ENCODE assay signal across 11 cellular contexts in the genomic region with DNA sequence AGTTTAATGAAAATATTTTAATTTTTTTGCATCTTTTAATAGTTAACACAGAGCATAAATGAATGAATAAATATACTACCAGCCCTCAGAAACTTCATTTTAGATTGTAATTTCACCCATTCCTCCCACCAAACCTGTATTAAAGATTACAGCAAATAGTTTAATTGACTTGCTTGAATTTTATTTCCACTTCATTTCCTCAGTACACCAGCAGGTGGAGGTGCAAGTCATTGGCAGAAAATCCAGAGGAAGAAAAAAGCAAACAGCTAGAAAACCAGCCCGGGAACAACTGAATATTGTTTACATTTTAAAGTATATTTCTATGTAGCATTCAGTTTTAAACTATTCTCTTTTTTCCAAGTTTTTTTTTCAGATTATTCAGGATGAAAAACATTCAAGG.
DNase-seq lines count a peak whose midpoint lies in the region; ATAC-seq, FAIRE-seq and TF ChIP-seq lines count a peak whose summit lies in the region.
"Had no signal": no experiment of that assay in that cellular context is flagged by ENCODE, and none has a peak within 500 bp of the region (broad histone marks: within the 10 kb centered on the region; RNA-seq: fewer than 3 reads in every experiment).

No MANE protein-coding gene starts in this region.

- intact Hi-C loops in kidney (cut with DNase I), result no loop called here
- intact Hi-C loops in ovary (cut with DNase I), result no loop called here
- intact Hi-C loops in heart left ventricle (cut with DNase I), result no loop called here

- H3K27ac ChIP-seq in RWPE2 (ENCODE audit: poor library complexity, severe bottlenecking) (no peak overlapping the region), kidney (ENCODE audit: low read depth in 2 of 2, low read length in 2 of 2) (no peak overlapping the region), ovary (no peak overlapping the region), heart left ventricle (no peak overlapping the region)

- TF ChIP-seq EP300 in ovary (IDR thresholded peaks at IDR 0.05), result no peak

- H3K9me3 ChIP-seq in RWPE2 (ENCODE audit: severe bottlenecking) (no peaks in the 10 kb centered on the region), kidney (ENCODE audit: control insufficient read depth in 1 of 2, low read length in 2 of 2) (no peaks in the 10 kb centered on the region), ovary (no peaks in the 10 kb centered on the region), heart left ventricle (no peaks in the 10 kb centered on the region)

- in situ Hi-C loops in GM13977 (cut with MboI; ENCODE audit: low pct_unique_long_range_greater_than_20kb, low sequenced_read_pairs, unreplicated experiment), result no loop called here

- H3K4me1 ChIP-seq in RWPE2 (ENCODE audit: insufficient read depth, poor library complexity, severe bottlenecking) (no peaks in the 10 kb centered on the region), kidney (ENCODE audit: control insufficient read depth in 1 of 2, insufficient read depth in 1 of 2, low read depth in 1 of 2, low read length in 2 of 2) (no peaks in the 10 kb centered on the region), ovary (ENCODE audit: insufficient read depth) (no peaks in the 10 kb centered on the region), heart left ventricle (peaks cover 0 to 4% (median 0%) of the 10 kb centered on the region in 12 donors)

- DNase-seq in COLO668 (lab: John Stamatoyannopoulos, UW; ENCODE audit: unreplicated experiment), result peak; percentile 29
- DNase-seq in GM13977 (ENCODE audit: low spot score), result no peak
- no peak for DNase-seq in RWPE2 (ENCODE audit: low spot score)
- DNase-seq in kidney, result no peak
- DNase-seq in superior temporal gyrus (ENCODE audit: extremely low spot score), result no peak
- no peak for DNase-seq in ovary
- DNase-seq in heart left ventricle, result no peak
- DNase-seq: occipital lobe had no signal

- H3K4me3 ChIP-seq in RWPE2 (ENCODE audit: severe bottlenecking) (no peak overlapping the region), kidney (ENCODE audit: low read length in 2 of 2) (no peak overlapping the region), ovary (no peak overlapping the region), heart left ventricle (no peak overlapping the region)

- peak; percentile 29 for TF ChIP-seq CTCF in GM13977 (IDR thresholded peaks at IDR 0.05; ENCODE audit: extremely low read depth, insufficient read depth, missing control alignments)
- TF ChIP-seq CTCF in RWPE2 (IDR thresholded peaks at IDR 0.05; ENCODE audit: poor library complexity, severe bottlenecking), result peak; percentile 39
- peak; percentile 13 for TF ChIP-seq CTCF in kidney (IDR thresholded peaks at IDR 0.05; ENCODE audit: borderline replicate concordance, extremely low read depth, insufficient read depth)
- TF ChIP-seq CTCF in ovary (IDR thresholded peaks at IDR 0.05), result no peak
- peak in 5 of 12 donors; percentile 11 to 39 (median 14) for TF ChIP-seq CTCF in heart left ventricle (IDR thresholded peaks at IDR 0.05)

- no peak overlapping the region for H3K9ac ChIP-seq in kidney (ENCODE audit: low read length in 2 of 2)

- FAIRE-seq in kidney (lab: Jason Lieb, UNC), result no peak
- FAIRE-seq: GM12891 had no signal

- H3K27me3 ChIP-seq in RWPE2 (ENCODE audit: insufficient read depth, poor library complexity, severe bottlenecking), result peaks cover 8% of the 10 kb centered on the region
- no peaks in the 10 kb centered on the region for H3K27me3 ChIP-seq in ovary
- peaks cover 5 to 34% (median 10%) of the 10 kb centered on the region in 9 donors for H3K27me3 ChIP-seq in heart left ventricle

- no peak for ATAC-seq in RWPE2 (ENCODE audit: low read depth)
- no peak for ATAC-seq in HG03571 (IDR thresholded peaks at IDR 0.05; ENCODE audit: unreplicated experiment)
- no peak for ATAC-seq in heart left ventricle
- ATAC-seq: HCT116 had no signal

- H3K36me3 ChIP-seq in RWPE2 (ENCODE audit: low read depth), result no peaks in the 10 kb centered on the region
- H3K36me3 ChIP-seq in kidney (ENCODE audit: control insufficient read depth in 1 of 2, insufficient read depth in 2 of 2, low read length in 2 of 2), result no peaks in the 10 kb centered on the region
- no peaks in the 10 kb centered on the region for H3K36me3 ChIP-seq in ovary
- no peaks in the 10 kb centered on the region for H3K36me3 ChIP-seq in heart left ventricle

- TF ChIP-seq POLR2A in ovary (IDR thresholded peaks at IDR 0.05), result no peak
- no peak for TF ChIP-seq POLR2A in heart left ventricle (IDR thresholded peaks at IDR 0.05)

- WGBS in ovary, 3 donors, result 0 to 2% (median 0%) methylated on average over 1 of the region's 1 CpG
- 0 to 20% (median 10%) methylated on average over 1 of the region's 1 CpG for WGBS in heart left ventricle, 4 donors

Comparison
In these comparisons a context has a peak if more than half of its experiments do, and no peak if none do; other contexts are left out.
1. CTCF ChIP-seq: peak in GM13977 (single experiment), RWPE2 (single experiment) and kidney (single experiment); none in ovary (0 of 3).